1 cellular context compared by ENCODE assay signal in the genomic region with DNA sequence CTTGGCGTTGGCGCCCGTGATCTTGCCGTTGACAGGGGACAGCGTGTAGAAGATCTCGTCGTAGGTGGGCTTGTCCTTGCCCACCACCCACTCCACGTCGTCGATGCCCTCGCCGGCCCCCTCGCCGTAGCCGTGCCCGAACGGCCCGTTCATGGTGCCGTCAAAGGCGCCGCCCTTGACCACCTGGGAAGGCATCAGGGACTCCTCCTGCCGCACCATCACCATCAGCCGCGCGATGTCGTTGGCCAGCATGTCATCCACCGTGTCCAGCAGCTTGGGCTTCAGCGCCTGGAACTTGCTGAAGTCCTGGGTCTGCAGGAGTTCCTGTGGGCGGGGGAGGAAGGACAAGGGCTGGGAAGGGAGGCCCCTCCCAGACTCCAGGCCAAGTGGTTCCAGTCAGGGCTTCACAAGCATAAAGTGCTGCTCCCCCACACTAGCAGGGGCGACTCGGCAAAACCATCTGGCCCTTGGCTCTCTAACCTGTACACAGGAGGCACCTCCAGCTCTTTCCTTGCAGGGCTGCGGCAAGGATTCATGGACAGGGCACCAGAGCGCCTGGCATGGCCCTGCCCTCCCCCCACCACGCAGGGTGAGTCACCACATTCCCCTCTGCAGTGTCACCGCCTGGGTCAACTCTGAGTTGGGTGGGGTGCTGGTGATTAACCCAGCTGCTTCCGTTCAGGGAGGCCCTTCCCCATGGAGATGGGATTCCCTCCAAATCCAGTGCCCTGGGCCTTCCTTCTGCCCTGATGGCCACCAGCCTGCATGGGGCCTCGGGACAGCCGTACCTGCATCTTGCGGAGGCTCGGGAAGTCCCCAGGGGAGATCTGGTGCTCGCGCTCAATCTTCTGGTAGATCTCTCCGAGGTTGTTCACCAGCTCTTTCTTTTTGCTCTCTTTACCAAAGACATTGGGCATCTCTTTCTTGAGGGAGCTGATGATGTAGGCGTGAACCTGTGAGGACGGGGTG.
TF ChIP-seq lines count a peak whose summit lies in the region.

No MANE protein-coding gene starts in this region.

TF ChIP-seq in K562, 482 proteins besides CTCF, POLR2A, EP300 and RAD21 (continued from another document and continues in another):
- TF ChIP-seq RBBP5 (IDR thresholded peaks at IDR 0.05; ENCODE audit: borderline replicate concordance, insufficient read depth, low read length, poor library complexity, severe bottlenecking) = no peak
- no peak for TF ChIP-seq ZNF431 (CRISPR knock-in tag; IDR thresholded peaks at IDR 0.05)
- TF ChIP-seq CBX1 (IDR thresholded peaks at IDR 0.05; ENCODE audit: low read depth) = no peak
- TF ChIP-seq, protein P1, sequence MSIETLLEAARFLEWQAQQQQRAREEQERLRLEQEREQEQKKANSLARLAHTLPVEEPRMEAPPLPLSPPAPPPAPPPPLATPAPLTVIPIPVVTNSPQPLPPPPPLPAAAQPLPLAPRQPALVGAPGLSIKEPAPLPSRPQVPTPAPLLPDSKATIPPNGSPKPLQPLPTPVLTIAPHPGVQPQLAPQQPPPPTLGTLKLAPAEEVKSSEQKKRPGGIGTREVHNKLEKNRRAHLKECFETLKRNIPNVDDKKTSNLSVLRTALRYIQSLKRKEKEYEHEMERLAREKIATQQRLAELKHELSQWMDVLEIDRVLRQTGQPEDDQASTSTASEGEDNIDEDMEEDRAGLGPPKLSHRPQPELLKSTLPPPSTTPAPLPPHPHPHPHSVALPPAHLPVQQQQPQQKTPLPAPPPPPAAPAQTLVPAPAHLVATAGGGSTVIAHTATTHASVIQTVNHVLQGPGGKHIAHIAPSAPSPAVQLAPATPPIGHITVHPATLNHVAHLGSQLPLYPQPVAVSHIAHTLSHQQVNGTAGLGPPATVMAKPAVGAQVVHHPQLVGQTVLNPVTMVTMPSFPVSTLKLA (conservative IDR thresholded peaks at IDR 0.05) = peak; percentile 49 to 77; a peak in 3 of 4 replicates
- TF ChIP-seq, protein P2, sequence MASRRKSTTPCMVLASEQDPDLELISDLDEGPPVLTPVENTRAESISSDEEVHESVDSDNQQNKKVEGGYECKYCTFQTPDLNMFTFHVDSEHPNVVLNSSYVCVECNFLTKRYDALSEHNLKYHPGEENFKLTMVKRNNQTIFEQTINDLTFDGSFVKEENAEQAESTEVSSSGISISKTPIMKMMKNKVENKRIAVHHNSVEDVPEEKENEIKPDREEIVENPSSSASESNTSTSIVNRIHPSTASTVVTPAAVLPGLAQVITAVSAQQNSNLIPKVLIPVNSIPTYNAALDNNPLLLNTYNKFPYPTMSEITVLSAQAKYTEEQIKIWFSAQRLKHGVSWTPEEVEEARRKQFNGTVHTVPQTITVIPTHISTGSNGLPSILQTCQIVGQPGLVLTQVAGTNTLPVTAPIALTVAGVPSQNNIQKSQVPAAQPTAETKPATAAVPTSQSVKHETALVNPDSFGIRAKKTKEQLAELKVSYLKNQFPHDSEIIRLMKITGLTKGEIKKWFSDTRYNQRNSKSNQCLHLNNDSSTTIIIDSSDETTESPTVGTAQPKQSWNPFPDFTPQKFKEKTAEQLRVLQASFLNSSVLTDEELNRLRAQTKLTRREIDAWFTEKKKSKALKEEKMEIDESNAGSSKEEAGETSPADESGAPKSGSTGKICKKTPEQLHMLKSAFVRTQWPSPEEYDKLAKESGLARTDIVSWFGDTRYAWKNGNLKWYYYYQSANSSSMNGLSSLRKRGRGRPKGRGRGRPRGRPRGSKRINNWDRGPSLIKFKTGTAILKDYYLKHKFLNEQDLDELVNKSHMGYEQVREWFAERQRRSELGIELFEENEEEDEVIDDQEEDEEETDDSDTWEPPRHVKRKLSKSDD (conservative IDR thresholded peaks at IDR 0.05; ENCODE audit: low read length) = no peak; the same call in 1 of the 2 replicates
- TF ChIP-seq PPARD (CRISPR knock-in tag; IDR thresholded peaks at IDR 0.05) = no peak
- peak; percentile 33; the same call in 1 of the 2 replicates for TF ChIP-seq CBFA2T2 (conservative IDR thresholded peaks at IDR 0.05)
- TF ChIP-seq SPI1 (IDR thresholded peaks at IDR 0.05; ENCODE audit: borderline replicate concordance, low read depth, low read length) = no peak
- TF ChIP-seq CTBP1 (IDR thresholded peaks at IDR 0.05; ENCODE audit: borderline replicate concordance) = peak; percentile 88; the same call in 1 of the 2 replicates
- TF ChIP-seq ZZZ3 (IDR thresholded peaks at IDR 0.05) = no peak
- TF ChIP-seq ZNF12 (CRISPR knock-in tag; IDR thresholded peaks at IDR 0.05) = no peak
- no peak for TF ChIP-seq EWSR1 (IDR thresholded peaks at IDR 0.05; ENCODE audit: borderline replicate concordance, low read depth, partially characterized antibody)
- TF ChIP-seq ETV1 (tag; conservative IDR thresholded peaks at IDR 0.05; ENCODE audit: low read depth) = peak; percentile 65
- no peak for TF ChIP-seq BMI1 (IDR thresholded peaks at IDR 0.05; ENCODE audit: low read length)
- TF ChIP-seq CREM (IDR thresholded peaks at IDR 0.05; ENCODE audit: low read depth) = peak; percentile 73
- no peak for TF ChIP-seq ERF (CRISPR knock-in tag; IDR thresholded peaks at IDR 0.05)
- no peak for TF ChIP-seq ZNF143 (CRISPR knock-in tag; IDR thresholded peaks at IDR 0.05)
- TF ChIP-seq E2F3 (CRISPR knock-in tag; IDR thresholded peaks at IDR 0.05) = no peak
- TF ChIP-seq NFIC (IDR thresholded peaks at IDR 0.05) = peak; percentile 57
- no peak for TF ChIP-seq SNAPC5 (CRISPR knock-in tag; IDR thresholded peaks at IDR 0.05)
- TF ChIP-seq BRD9 (IDR thresholded peaks at IDR 0.05; ENCODE audit: low read depth, partially characterized antibody) = no peak
- TF ChIP-seq, protein P3, sequence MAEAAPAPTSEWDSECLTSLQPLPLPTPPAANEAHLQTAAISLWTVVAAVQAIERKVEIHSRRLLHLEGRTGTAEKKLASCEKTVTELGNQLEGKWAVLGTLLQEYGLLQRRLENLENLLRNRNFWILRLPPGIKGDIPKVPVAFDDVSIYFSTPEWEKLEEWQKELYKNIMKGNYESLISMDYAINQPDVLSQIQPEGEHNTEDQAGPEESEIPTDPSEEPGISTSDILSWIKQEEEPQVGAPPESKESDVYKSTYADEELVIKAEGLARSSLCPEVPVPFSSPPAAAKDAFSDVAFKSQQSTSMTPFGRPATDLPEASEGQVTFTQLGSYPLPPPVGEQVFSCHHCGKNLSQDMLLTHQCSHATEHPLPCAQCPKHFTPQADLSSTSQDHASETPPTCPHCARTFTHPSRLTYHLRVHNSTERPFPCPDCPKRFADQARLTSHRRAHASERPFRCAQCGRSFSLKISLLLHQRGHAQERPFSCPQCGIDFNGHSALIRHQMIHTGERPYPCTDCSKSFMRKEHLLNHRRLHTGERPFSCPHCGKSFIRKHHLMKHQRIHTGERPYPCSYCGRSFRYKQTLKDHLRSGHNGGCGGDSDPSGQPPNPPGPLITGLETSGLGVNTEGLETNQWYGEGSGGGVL (CRISPR knock-in tag; IDR thresholded peaks at IDR 0.05) = no peak
- TF ChIP-seq FOXP1 (CRISPR knock-in tag; IDR thresholded peaks at IDR 0.05) = no peak
- TF ChIP-seq, protein P4, sequence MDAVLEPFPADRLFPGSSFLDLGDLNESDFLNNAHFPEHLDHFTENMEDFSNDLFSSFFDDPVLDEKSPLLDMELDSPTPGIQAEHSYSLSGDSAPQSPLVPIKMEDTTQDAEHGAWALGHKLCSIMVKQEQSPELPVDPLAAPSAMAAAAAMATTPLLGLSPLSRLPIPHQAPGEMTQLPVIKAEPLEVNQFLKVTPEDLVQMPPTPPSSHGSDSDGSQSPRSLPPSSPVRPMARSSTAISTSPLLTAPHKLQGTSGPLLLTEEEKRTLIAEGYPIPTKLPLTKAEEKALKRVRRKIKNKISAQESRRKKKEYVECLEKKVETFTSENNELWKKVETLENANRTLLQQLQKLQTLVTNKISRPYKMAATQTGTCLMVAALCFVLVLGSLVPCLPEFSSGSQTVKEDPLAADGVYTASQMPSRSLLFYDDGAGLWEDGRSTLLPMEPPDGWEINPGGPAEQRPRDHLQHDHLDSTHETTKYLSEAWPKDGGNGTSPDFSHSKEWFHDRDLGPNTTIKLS (IDR thresholded peaks at IDR 0.05; ENCODE audit: borderline replicate concordance, low read depth) = peak; percentile 37; the same call in 1 of the 2 replicates
- no peak for TF ChIP-seq RBM39 (optimal IDR thresholded peaks at IDR 0.05; ENCODE audit: low read depth, low read length)
- TF ChIP-seq ZNF232 (CRISPR knock-in tag; IDR thresholded peaks at IDR 0.05) = no peak
- no peak for TF ChIP-seq HES1 (IDR thresholded peaks at IDR 0.05; ENCODE audit: low read depth)
- TF ChIP-seq MTA1 (IDR thresholded peaks at IDR 0.05; ENCODE audit: borderline replicate concordance) = peak; percentile 44; the same call in 1 of the 2 replicates
- no peak for TF ChIP-seq HMG20B (CRISPR knock-in tag; IDR thresholded peaks at IDR 0.05)
- TF ChIP-seq ZNF518B (CRISPR knock-in tag; IDR thresholded peaks at IDR 0.05) = no peak
- TF ChIP-seq TSC22D4 (tag; IDR thresholded peaks at IDR 0.05) = no peak
- 0 out of 2 replicates have a peak, but pooled peaks have one; percentile 53 for TF ChIP-seq DNMT1 (IDR thresholded peaks at IDR 0.05)
- TF ChIP-seq, protein P5, sequence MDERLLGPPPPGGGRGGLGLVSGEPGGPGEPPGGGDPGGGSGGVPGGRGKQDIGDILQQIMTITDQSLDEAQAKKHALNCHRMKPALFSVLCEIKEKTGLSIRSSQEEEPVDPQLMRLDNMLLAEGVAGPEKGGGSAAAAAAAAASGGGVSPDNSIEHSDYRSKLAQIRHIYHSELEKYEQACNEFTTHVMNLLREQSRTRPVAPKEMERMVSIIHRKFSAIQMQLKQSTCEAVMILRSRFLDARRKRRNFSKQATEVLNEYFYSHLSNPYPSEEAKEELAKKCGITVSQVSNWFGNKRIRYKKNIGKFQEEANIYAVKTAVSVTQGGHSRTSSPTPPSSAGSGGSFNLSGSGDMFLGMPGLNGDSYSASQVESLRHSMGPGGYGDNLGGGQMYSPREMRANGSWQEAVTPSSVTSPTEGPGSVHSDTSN (CRISPR knock-in tag; IDR thresholded peaks at IDR 0.05; ENCODE audit: low read depth) = no peak
- TF ChIP-seq, protein P5 (tag; conservative IDR thresholded peaks at IDR 0.05; ENCODE audit: low read depth) = no peak
- peak; percentile 75; the same call in 1 of the 2 replicates for TF ChIP-seq HIVEP1 (CRISPR knock-in tag; IDR thresholded peaks at IDR 0.05)
- no peak for TF ChIP-seq GTF2B (IDR thresholded peaks at IDR 0.05; ENCODE audit: extremely low read depth, insufficient read length)
- 0 out of 4 replicates have a peak, but pooled peaks of 1 of the 2 experiments have one; percentile 21 for TF ChIP-seq FOXK2 (conservative IDR thresholded peaks at IDR 0.05 in 1 of 2, IDR thresholded peaks at IDR 0.05 in 1 of 2; ENCODE audit: low read depth in 2 of 2)
